15 cellular contexts compared by ENCODE assay signal in the genomic region with DNA sequence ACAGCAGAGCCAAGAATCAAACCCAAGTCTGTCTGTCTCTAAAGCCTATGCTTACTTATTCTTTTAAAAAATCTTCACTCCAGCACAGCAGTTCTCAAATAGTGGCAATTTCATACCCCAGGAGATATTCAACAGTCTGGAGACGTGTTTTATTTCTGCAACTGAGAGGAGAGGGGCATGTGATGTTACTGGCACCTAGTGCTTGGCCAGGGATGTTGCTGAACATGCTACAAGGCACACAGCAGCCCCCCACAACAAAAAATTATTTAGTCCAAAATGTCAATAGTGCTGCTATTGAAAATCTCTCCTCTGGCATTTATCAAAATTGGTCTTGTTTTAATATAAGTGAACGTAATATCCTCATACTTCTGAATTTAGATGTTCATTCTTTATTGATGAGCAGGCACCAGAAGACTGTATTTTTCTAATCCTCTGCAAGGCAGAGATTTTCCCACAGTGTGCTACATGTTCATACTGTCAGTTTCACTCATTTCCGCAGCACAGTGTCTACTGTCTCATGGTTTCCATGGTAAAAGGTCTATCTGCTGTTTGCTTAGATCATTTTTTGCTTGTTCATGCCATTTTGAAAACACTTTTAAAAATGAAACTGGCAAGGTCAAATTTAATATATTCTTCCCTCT.
DNase-seq lines count a peak whose midpoint lies in the region; FAIRE-seq and TF ChIP-seq lines count a peak whose summit lies in the region.
"Had no signal": no experiment of that assay in that cellular context is flagged by ENCODE, and none has a peak within 500 bp of the region (broad histone marks: within the 10 kb centered on the region; RNA-seq: fewer than 3 reads in every experiment).

No MANE protein-coding gene starts in this region.

- no peaks in the 10 kb centered on the region for H3K9me3 Mint-ChIP-seq in H9

- H2BK20ac ChIP-seq in H9 (ENCODE audit: low read depth, low read length, poor library complexity, severe bottlenecking): no peak overlapping the region

- no peak overlapping the region for H4K91ac ChIP-seq in H9 (ENCODE audit: insufficient read length, low read depth, low read length)

- no peak overlapping the region for H3K27ac ChIP-seq in H9 (ENCODE audit: insufficient read length, low read depth, low read length)
- H3K27ac ChIP-seq: KMS-11, RWPE1 had no signal

- no peaks in the 10 kb centered on the region for H3K23me2 ChIP-seq in H9 (ENCODE audit: insufficient read length, low read depth, low read length, poor library complexity, severe bottlenecking)

- no peaks in the 10 kb centered on the region for H3K27me3 ChIP-seq in H9 (ENCODE audit: insufficient read depth, low read length)
- H3K27me3 ChIP-seq: MG63 had no signal

- no peak overlapping the region for H2BK120ac ChIP-seq in H9 (ENCODE audit: low read depth, low read length, poor library complexity, severe bottlenecking)

- H4K8ac ChIP-seq in H9 (replicated peaks; ENCODE audit: insufficient read length, low read depth, low read length): no peak overlapping the region

- H3K14ac ChIP-seq in H9 (ENCODE audit: insufficient read depth, low read length): no peak overlapping the region

- WGBS in H9 (ENCODE audit: extremely low coverage, insufficient read length, low lambda C conversion rate): no CpG with 5 or more reads among the region's 3 CpGs

- no peak overlapping the region for H2BK12ac ChIP-seq in H9 (ENCODE audit: insufficient read length, low read depth, low read length)

- no peak overlapping the region for H3T11ph ChIP-seq in H9 (ENCODE audit: low read length)

- no peaks in the 10 kb centered on the region for H4K20me1 ChIP-seq in H9 (ENCODE audit: control insufficient read depth, insufficient read depth, insufficient read length)

- TF ChIP-seq CTCF in H9 (conservative IDR thresholded peaks at IDR 0.05): no peak

- no peak overlapping the region for H2AFZ ChIP-seq in H9 (ENCODE audit: low read length)

- TF ChIP-seq POLR2A in erythroblast (IDR thresholded peaks at IDR 0.05; ENCODE audit: low read length): no peak

- no peak overlapping the region for H3K4me2 ChIP-seq in H9 (ENCODE audit: insufficient read depth, insufficient read length, low read length)
- H3K4me2 ChIP-seq: KMS-11 had no signal

- H3K36me3 Mint-ChIP-seq in H9 (ENCODE audit: insufficient read depth in 1 of 3, low read depth in 3 of 3): no peaks in the 10 kb centered on the region
- H3K36me3 Mint-ChIP-seq: CD4-positive, alpha-beta memory T cell had no signal

- DNase-seq in HT1080 (ENCODE audit: low read depth): peak; percentile 40
- DNase-seq in RPMI8226: peak; percentile 46
- DNase-seq in stromal cell of bone marrow (ENCODE audit: low read depth): peak; percentile 31
- DNase-seq in H9: no peak
- no peak for DNase-seq in pons (ENCODE audit: low spot score)
- no peak for DNase-seq in erythroblast (lab: John Stamatoyannopoulos, UW)
- DNase-seq: Calu3; CD4-positive, alpha-beta memory T cell; MG63; NCI-H1092 treated with DMSO at 0.1 percent for 48 hours; NCI-H2081 treated with DMSO at 0.1 percent for 48 hours had no signal

- H3K27ac Mint-ChIP-seq in H9: no peak overlapping the region
- H3K27ac Mint-ChIP-seq: CD4-positive, alpha-beta memory T cell had no signal

- H3K79me2 ChIP-seq in H9 (ENCODE audit: insufficient read depth, low read length): no peaks in the 10 kb centered on the region

- no peak overlapping the region for H3K18ac ChIP-seq in H9 (ENCODE audit: insufficient read length, low read depth, low read length)

- H2BK5ac ChIP-seq in H9 (ENCODE audit: insufficient read length, low read length): no peak overlapping the region

- no peaks in the 10 kb centered on the region for H3K4me1 ChIP-seq in H9 (ENCODE audit: insufficient read depth, low read length)

- H2BK15ac ChIP-seq in H9 (ENCODE audit: low read depth, low read length): no peak overlapping the region

- H2AK5ac ChIP-seq in H9 (ENCODE audit: insufficient read length, low read length): no peak overlapping the region

- no peaks in the 10 kb centered on the region for H3K4me1 Mint-ChIP-seq in H9
- H3K4me1 Mint-ChIP-seq: CD4-positive, alpha-beta memory T cell had no signal

- H4K5ac ChIP-seq in H9 (ENCODE audit: insufficient read length, low read depth, low read length): no peak overlapping the region

- H3K4me3 Mint-ChIP-seq in H9: no peak overlapping the region
- H3K4me3 Mint-ChIP-seq: CD4-positive, alpha-beta memory T cell had no signal

- H3K9me3 ChIP-seq in H9 (ENCODE audit: control insufficient read depth, low read depth, low read length): no peaks in the 10 kb centered on the region
- H3K9me3 ChIP-seq: MG63 had no signal

- no peak overlapping the region for H3K4ac ChIP-seq in H9 (ENCODE audit: low read depth, low read length)

- H3K79me1 ChIP-seq in H9 (ENCODE audit: insufficient read depth, low read depth, low read length, poor library complexity, severe bottlenecking): no peaks in the 10 kb centered on the region

- H3K27me3 Mint-ChIP-seq in H9 (ENCODE audit: low read depth): no peaks in the 10 kb centered on the region

- H3K9ac ChIP-seq in H9 (ENCODE audit: extremely low read depth, insufficient read length, low read length): no peak overlapping the region
- H3K9ac ChIP-seq: KMS-11 had no signal

- H3K23ac ChIP-seq in H9 (ENCODE audit: insufficient read length, low read depth, low read length): no peak overlapping the region

- FAIRE-seq in islet of Langerhans (lab: Jason Lieb, UNC): peak; percentile 84
- FAIRE-seq: GM19239 had no signal

- H3K56ac ChIP-seq in H9 (ENCODE audit: insufficient read length, low read depth, low read length): no peak overlapping the region

Comparison
In these comparisons a context has a peak if more than half of its experiments do, and no peak if none do; other contexts are left out.
1. DNase-seq: peak in HT1080 (single experiment), RPMI8226 (single experiment) and stromal cell of bone marrow (single experiment); none in H9 (single experiment), pons (single experiment) and erythroblast (0 of 2).